13 cellular contexts compared by ENCODE assay signal in the genomic region with DNA sequence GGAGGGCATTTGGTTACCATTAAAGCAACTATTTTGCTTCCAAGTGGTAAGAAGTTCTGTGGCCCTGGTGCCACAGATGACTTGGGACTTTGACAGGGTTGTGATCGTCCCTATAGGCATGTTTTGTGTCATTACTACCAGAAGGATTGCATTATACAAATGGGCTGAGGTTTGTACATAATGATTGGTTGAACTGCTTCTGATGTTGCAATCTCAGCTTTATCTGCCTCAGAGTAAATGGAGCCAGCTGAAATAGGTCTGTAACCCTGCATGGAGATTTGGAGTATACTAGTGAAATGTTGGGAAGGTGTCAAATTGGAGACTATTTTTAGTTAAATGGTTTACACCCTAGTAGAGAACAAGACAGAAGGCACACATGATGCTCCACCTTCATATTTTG. TPM values are rescaled to one million over a fixed set of nuclear protein-coding genes. Genes with fewer than 3 reads are reported as not detected.
DNase-seq lines count a peak whose midpoint lies in the region; ATAC-seq and TF ChIP-seq lines count a peak whose summit lies in the region.
"Had no signal": no experiment of that assay in that cellular context is flagged by ENCODE, and none has a peak within 500 bp of the region (broad histone marks: within the 10 kb centered on the region; RNA-seq: fewer than 3 reads in every experiment).

No MANE protein-coding gene starts in this region.

- WGBS in body of pancreas, 2 donors: 81 to 86% methylated on average over 1 of the region's 1 CpG
- 30% methylated on average over 1 of the region's 1 CpG for WGBS in right cardiac atrium

- intact Hi-C loops in body of pancreas (cut with DNase I): no loop called here
- intact Hi-C loops in right cardiac atrium (cut with DNase I): no loop called here

- no peak for TF ChIP-seq CTCF in body of pancreas (IDR thresholded peaks at IDR 0.05)

- no peak overlapping the region for H3K4me3 ChIP-seq in body of pancreas
- H3K4me3 ChIP-seq in right cardiac atrium (ENCODE audit: low read length): no peak overlapping the region
- H3K4me3 ChIP-seq in skeletal muscle tissue (ENCODE audit: low read length in 3 of 3): no peak overlapping the region

- DNase-seq in HuH-7.5 (ENCODE audit: low spot score) (peak; percentile 23), body of pancreas (no peak), right cardiac atrium (no peak), EL (no peak)
- DNase-seq in stimulated activated CD4-positive, alpha-beta T cell treated with anti-CD3 and anti-CD28 coated beads, Interleukin-4, amount 100 ng/mL, for 1 hour: no peak
- DNase-seq: activated T-cell treated with anti-CD3 and anti-CD28 coated beads, Interleukin-2, amount 50 U/mL, for 1 hour; DMS79 treated with DMSO at 0.1 percent for 48 hours; NCI-H2171 treated with DMSO at 0.1 percent for 48 hours; T-helper 1 cell had no signal

- peak overlapping the region in 1 of 3 donors; percentile 34 for H3K9ac ChIP-seq in skeletal muscle tissue (ENCODE audit: low read depth in 1 of 3, low read length in 3 of 3)

- H3K27ac ChIP-seq in body of pancreas (peak overlapping the region in 1 of 4 donors; percentile 10), right cardiac atrium (ENCODE audit: low read length) (peak overlapping the region; percentile 51), skeletal muscle tissue (ENCODE audit: low read depth, low read length) (peak overlapping the region; percentile 56)
- H3K27ac ChIP-seq: neutrophil had no signal

- H3K36me3 ChIP-seq in body of pancreas (replicated peaks in 1 of 2; ENCODE audit: insufficient read depth in 1 of 2, low read depth in 2 of 2) (no peaks in the 10 kb centered on the region), skeletal muscle tissue (ENCODE audit: control insufficient read depth in 3 of 3, insufficient read depth in 3 of 3, low read length in 3 of 3) (no peaks in the 10 kb centered on the region)
- H3K36me3 ChIP-seq: neutrophil had no signal

- H3K4me1 ChIP-seq in body of pancreas: no peaks in the 10 kb centered on the region
- H3K4me1 ChIP-seq in right cardiac atrium (ENCODE audit: control insufficient read depth, insufficient read depth, low read length): peaks cover 3% of the 10 kb centered on the region
- peaks cover 18 to 41% (median 25%) of the 10 kb centered on the region in 3 donors for H3K4me1 ChIP-seq in skeletal muscle tissue (ENCODE audit: control insufficient read depth in 3 of 3, insufficient read depth in 3 of 3, low read length in 3 of 3)

- no peaks in the 10 kb centered on the region for H3K27me3 ChIP-seq in body of pancreas
- no peaks in the 10 kb centered on the region for H3K27me3 ChIP-seq in right cardiac atrium (ENCODE audit: control insufficient read depth, insufficient read depth)
- no peaks in the 10 kb centered on the region for H3K27me3 ChIP-seq in skeletal muscle tissue (ENCODE audit: control insufficient read depth in 3 of 3, insufficient read depth in 3 of 3, low read length in 3 of 3)
- H3K27me3 ChIP-seq: neutrophil had no signal

- no peak for TF ChIP-seq POLR2A in body of pancreas (IDR thresholded peaks at IDR 0.05)

- ATAC-seq in body of pancreas (peak; percentile 58), right cardiac atrium (peak; percentile 83 to 89), HG02610 (IDR thresholded peaks at IDR 0.05; ENCODE audit: unreplicated experiment) (no peak), GM18861 (IDR thresholded peaks at IDR 0.05; ENCODE audit: unreplicated experiment) (no peak)

- H3K9me3 ChIP-seq in body of pancreas: no peaks in the 10 kb centered on the region
- no peaks in the 10 kb centered on the region for H3K9me3 ChIP-seq in right cardiac atrium (ENCODE audit: control insufficient read depth, low read length)
- no peaks in the 10 kb centered on the region for H3K9me3 ChIP-seq in skeletal muscle tissue (ENCODE audit: control insufficient read depth in 3 of 3, low read length in 3 of 3)
- H3K9me3 ChIP-seq: neutrophil had no signal

RNA-seq across cellular contexts. Expression of a gene that starts 46.1 kb away (rescaled TPM):
- total RNA-seq in body of pancreas (10 to 100 TPM; 23.1 to 56.3 TPM), right cardiac atrium (100 to 1,000 TPM; 198 to 225 (median 212) TPM), skeletal muscle tissue (157 TPM)
- 189 TPM for polyA plus RNA-seq in right cardiac atrium

RNA-seq across cellular contexts. Expression of a gene that starts 59.8 kb away (rescaled TPM):
- total RNA-seq in body of pancreas: 10 to 100 TPM; 19.4 to 21.5 TPM
- total RNA-seq in right cardiac atrium: 10 to 100 TPM; 15.6 to 16.8 (median 16.4) TPM
- polyA plus RNA-seq in right cardiac atrium: 8.4 TPM
- 19.8 TPM for total RNA-seq in skeletal muscle tissue

Comparison
In these comparisons a context has a peak if more than half of its experiments do, and no peak if none do; other contexts are left out.
1. ATAC-seq: peak in body of pancreas (single experiment) and right cardiac atrium (2 of 2); none in HG02610 (single experiment) and GM18861 (single experiment).